In genomic region chr21:28548291-28548690, GRCh38 we compare ENCODE assay signal across 1 cellular context.
TF ChIP-seq lines count a peak whose summit lies in the region.

No MANE protein-coding gene starts in this region.

TF ChIP-seq in IMR-90, 13 proteins besides CTCF, POLR2A, EP300 and RAD21 (continued from another document):
- no peak for TF ChIP-seq CEBPB (IDR thresholded peaks at IDR 0.05; ENCODE audit: low read depth, low read length)
- TF ChIP-seq BHLHE40 (IDR thresholded peaks at IDR 0.05; ENCODE audit: low read depth, low read length) = no peak
- TF ChIP-seq USF2 (IDR thresholded peaks at IDR 0.05; ENCODE audit: low read depth, low read length) = no peak
- TF ChIP-seq MXI1 (IDR thresholded peaks at IDR 0.05; ENCODE audit: borderline replicate concordance, low read depth, low read length) = no peak
- no peak for TF ChIP-seq SMC3 (IDR thresholded peaks at IDR 0.05; ENCODE audit: low read depth, low read length)
- TF ChIP-seq MAFK (IDR thresholded peaks at IDR 0.05; ENCODE audit: low read depth, low read length) = no peak
